ENCODE assay signal across 1 cellular context in the genomic region with DNA sequence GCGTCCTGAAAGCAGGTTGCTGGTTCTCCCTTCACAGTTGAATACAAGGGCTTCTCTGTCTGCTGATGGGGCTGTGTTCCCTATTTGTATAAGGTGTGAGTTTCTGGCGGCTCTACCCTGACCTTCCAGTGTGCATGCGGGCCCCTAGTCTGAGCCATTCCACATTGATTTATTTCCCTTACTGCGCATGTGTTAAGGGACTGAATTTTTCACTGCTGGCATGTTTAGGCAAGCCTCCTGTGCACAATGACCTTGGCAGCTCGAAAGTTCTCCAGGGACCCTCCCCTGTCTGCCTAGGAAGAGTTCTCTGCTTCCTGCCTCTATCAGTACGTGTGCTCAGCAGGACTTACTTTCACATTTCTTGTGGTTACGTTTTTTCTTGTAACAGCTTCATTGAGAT.
TF ChIP-seq lines count a peak whose summit lies in the region.

No MANE protein-coding gene starts in this region.

TF ChIP-seq in HepG2, 621 proteins besides CTCF, POLR2A, EP300 and RAD21 (continued from another document and continues in another):
- no peak for TF ChIP-seq HMGXB3 (CRISPR knock-in tag; IDR thresholded peaks at IDR 0.05; ENCODE audit: borderline replicate concordance)
- TF ChIP-seq ZNF674 (CRISPR knock-in tag; IDR thresholded peaks at IDR 0.05; ENCODE audit: low read depth): no peak
- TF ChIP-seq ZNF780A (CRISPR knock-in tag; IDR thresholded peaks at IDR 0.05): peak; percentile 56; the same call in 1 of the 2 replicates
- TF ChIP-seq ZNF333 (CRISPR knock-in tag; IDR thresholded peaks at IDR 0.05; ENCODE audit: borderline replicate concordance): no peak
- TF ChIP-seq ZNF512B (CRISPR knock-in tag; IDR thresholded peaks at IDR 0.05; ENCODE audit: borderline replicate concordance): no peak
- no peak for TF ChIP-seq CREB3 (CRISPR knock-in tag; IDR thresholded peaks at IDR 0.05)
- no peak for TF ChIP-seq KAT2B (IDR thresholded peaks at IDR 0.05; ENCODE audit: borderline replicate concordance, low read depth, low read length)
- TF ChIP-seq POGZ (CRISPR knock-in tag; IDR thresholded peaks at IDR 0.05): peak; percentile 49
- TF ChIP-seq NR2F6 (IDR thresholded peaks at IDR 0.05): no peak
- peak; percentile 40; the same call in 1 of the 2 replicates for TF ChIP-seq NR2F6 (CRISPR knock-in tag; IDR thresholded peaks at IDR 0.05)
- TF ChIP-seq MTF2 (CRISPR knock-in tag; IDR thresholded peaks at IDR 0.05; ENCODE audit: borderline replicate concordance): no peak
- TF ChIP-seq HNF4G (IDR thresholded peaks at IDR 0.05; ENCODE audit: borderline replicate concordance, low read depth, low read length): no peak
- no peak for TF ChIP-seq HNF4G (CRISPR knock-in tag; IDR thresholded peaks at IDR 0.05; ENCODE audit: borderline replicate concordance, low read depth)
- no peak for TF ChIP-seq GRHL1 (CRISPR knock-in tag; conservative IDR thresholded peaks at IDR 0.05)
- no peak for TF ChIP-seq ZFYVE20 (CRISPR knock-in tag; IDR thresholded peaks at IDR 0.05; ENCODE audit: borderline replicate concordance, low read depth)
- TF ChIP-seq GABPA (IDR thresholded peaks at IDR 0.05; ENCODE audit: low read depth, low read length): no peak
- no peak; the same call in 1 of the 2 replicates for TF ChIP-seq GABPA (CRISPR knock-in tag; IDR thresholded peaks at IDR 0.05; ENCODE audit: low read depth)
- TF ChIP-seq PHB2 (IDR thresholded peaks at IDR 0.05; ENCODE audit: partially characterized antibody): no peak
- TF ChIP-seq JDP2 (CRISPR knock-in tag; IDR thresholded peaks at IDR 0.05; ENCODE audit: borderline replicate concordance): no peak
- TF ChIP-seq IKZF4 (CRISPR knock-in tag; IDR thresholded peaks at IDR 0.05; ENCODE audit: borderline replicate concordance, low read depth, not compliant biosample characterization): no peak
- 0 out of 2 replicates have a peak, but pooled peaks have one; percentile 42 for TF ChIP-seq SP5 (CRISPR knock-in tag; IDR thresholded peaks at IDR 0.05; ENCODE audit: borderline replicate concordance, low read depth)
- TF ChIP-seq ZNF816 (CRISPR knock-in tag; IDR thresholded peaks at IDR 0.05; ENCODE audit: borderline replicate concordance): no peak
- TF ChIP-seq MIER2 (CRISPR knock-in tag; IDR thresholded peaks at IDR 0.05): no peak
- TF ChIP-seq ZIK1 (CRISPR knock-in tag; IDR thresholded peaks at IDR 0.05; ENCODE audit: borderline replicate concordance, low read depth): no peak
- TF ChIP-seq ETV5 (CRISPR knock-in tag; IDR thresholded peaks at IDR 0.05; ENCODE audit: borderline replicate concordance): 0 out of 2 replicates have a peak, but pooled peaks have one; percentile 16
- TF ChIP-seq ZNF800 (CRISPR knock-in tag; IDR thresholded peaks at IDR 0.05): no peak
- TF ChIP-seq NKX3-1 (CRISPR knock-in tag; IDR thresholded peaks at IDR 0.05): no peak
- no peak for TF ChIP-seq ZNF382 (CRISPR knock-in tag; IDR thresholded peaks at IDR 0.05; ENCODE audit: borderline replicate concordance)
- TF ChIP-seq, protein P1, sequence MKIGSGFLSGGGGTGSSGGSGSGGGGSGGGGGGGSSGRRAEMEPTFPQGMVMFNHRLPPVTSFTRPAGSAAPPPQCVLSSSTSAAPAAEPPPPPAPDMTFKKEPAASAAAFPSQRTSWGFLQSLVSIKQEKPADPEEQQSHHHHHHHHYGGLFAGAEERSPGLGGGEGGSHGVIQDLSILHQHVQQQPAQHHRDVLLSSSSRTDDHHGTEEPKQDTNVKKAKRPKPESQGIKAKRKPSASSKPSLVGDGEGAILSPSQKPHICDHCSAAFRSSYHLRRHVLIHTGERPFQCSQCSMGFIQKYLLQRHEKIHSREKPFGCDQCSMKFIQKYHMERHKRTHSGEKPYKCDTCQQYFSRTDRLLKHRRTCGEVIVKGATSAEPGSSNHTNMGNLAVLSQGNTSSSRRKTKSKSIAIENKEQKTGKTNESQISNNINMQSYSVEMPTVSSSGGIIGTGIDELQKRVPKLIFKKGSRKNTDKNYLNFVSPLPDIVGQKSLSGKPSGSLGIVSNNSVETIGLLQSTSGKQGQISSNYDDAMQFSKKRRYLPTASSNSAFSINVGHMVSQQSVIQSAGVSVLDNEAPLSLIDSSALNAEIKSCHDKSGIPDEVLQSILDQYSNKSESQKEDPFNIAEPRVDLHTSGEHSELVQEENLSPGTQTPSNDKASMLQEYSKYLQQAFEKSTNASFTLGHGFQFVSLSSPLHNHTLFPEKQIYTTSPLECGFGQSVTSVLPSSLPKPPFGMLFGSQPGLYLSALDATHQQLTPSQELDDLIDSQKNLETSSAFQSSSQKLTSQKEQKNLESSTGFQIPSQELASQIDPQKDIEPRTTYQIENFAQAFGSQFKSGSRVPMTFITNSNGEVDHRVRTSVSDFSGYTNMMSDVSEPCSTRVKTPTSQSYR (CRISPR knock-in tag; IDR thresholded peaks at IDR 0.05; ENCODE audit: borderline replicate concordance): no peak
- 0 out of 2 replicates have a peak, but pooled peaks have one; percentile 42 for TF ChIP-seq ZFP82 (CRISPR knock-in tag; IDR thresholded peaks at IDR 0.05; ENCODE audit: borderline replicate concordance)
- peak; percentile 49 for TF ChIP-seq RXRB (CRISPR knock-in tag; IDR thresholded peaks at IDR 0.05; ENCODE audit: borderline replicate concordance)
- TF ChIP-seq ZNF251 (CRISPR knock-in tag; IDR thresholded peaks at IDR 0.05): no peak
- peak; percentile 37; the same call in 1 of the 2 replicates for TF ChIP-seq ZNF574 (CRISPR knock-in tag; IDR thresholded peaks at IDR 0.05)
- TF ChIP-seq MXI1 (IDR thresholded peaks at IDR 0.05; ENCODE audit: borderline replicate concordance, low read depth, low read length): peak; percentile 49; the same call in 1 of the 3 replicates
- TF ChIP-seq USF2 (IDR thresholded peaks at IDR 0.05; ENCODE audit: low read depth, low read length): no peak
- TF ChIP-seq USF2 (CRISPR knock-in tag; IDR thresholded peaks at IDR 0.05; ENCODE audit: borderline replicate concordance): no peak
- TF ChIP-seq ADNP (CRISPR knock-in tag; IDR thresholded peaks at IDR 0.05): no peak
- TF ChIP-seq DMAP1 (CRISPR knock-in tag; IDR thresholded peaks at IDR 0.05): peak; percentile 30; the same call in 1 of the 2 replicates
